16 cellular contexts compared by ENCODE assay signal in the genomic region with DNA sequence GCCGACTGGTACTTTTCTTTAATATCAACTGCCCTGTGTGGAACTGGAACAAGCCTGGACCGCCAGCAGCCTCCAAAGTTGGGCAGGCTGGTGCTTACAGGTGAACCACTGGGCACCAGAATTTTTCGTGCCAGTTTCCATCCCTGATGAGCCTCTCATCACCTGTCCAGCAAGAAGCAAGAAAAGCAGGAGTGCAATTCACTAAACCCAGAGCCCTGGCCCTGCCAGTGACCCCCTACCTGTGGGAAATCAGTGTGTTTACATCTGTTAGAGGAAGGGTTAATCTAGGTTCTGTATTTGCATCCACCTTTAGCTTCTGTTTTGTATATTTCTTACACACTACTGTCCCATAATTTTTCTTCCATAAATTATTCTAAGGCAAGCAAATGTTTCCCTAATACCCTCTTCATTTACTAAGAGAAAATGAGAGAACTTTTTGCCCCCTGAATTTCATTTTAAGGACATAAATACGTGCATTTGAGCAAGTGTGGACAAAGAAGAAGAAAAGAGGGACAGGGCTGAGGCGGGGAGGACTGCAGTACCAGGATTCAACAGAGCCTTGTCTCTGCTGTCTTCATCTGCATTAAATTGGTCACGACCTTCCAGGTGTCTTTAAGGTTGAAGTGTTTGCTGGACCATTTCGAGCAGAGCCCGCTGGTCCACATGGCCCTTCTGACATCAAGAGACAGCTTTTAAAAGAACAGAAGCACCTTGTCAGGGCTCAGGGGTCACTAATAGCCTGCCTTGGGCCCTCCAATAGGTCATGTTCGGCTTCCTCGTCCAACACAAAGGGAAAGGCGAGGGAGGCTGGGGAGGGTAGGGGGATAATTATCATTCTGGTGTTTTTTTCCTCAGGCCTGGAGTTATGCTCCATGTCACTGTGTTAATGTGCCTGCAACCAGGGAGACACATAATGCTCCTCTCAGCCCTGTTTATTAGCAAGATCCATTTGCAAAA.
"Had no signal": no experiment of that assay in that cellular context is flagged by ENCODE, and none has a peak within 500 bp of the region (broad histone marks: within the 10 kb centered on the region; RNA-seq: fewer than 3 reads in every experiment).

No MANE protein-coding gene starts in this region.

- ATAC-seq: heart left ventricle; left lobe of liver; stimulated activated memory B cell treated with anti-CD40 and anti-IgM and Interleukin-4, amounts not matched to agents 10 μg/mL and 1 μg/mL and 100 μg/mL, for 72 hours had no signal

- H3K36me3 ChIP-seq: brain microvascular endothelial cell, heart left ventricle, right atrium auricular region, uterus had no signal

- H3K4me1 Mint-ChIP-seq: naive B cell; stimulated activated memory B cell treated with anti-CD40 and anti-IgM and Interleukin-4, amounts not matched to agents 10 μg/mL and 1 μg/mL and 100 μg/mL, for 72 hours had no signal

- H3K4me1 ChIP-seq: heart left ventricle, right atrium auricular region, uterus had no signal

- H3K9me3 ChIP-seq: uterus had no signal

- H3K27ac ChIP-seq: brain microvascular endothelial cell, epithelial cell of prostate, heart left ventricle, right atrium auricular region, uterus had no signal

- H3K9me3 Mint-ChIP-seq: dendritic cell treated with granulocyte-macrophage colony-stimulating factor and Interleukin-4, amounts not matched to agents 40 ng/mL and 50 ng/mL, for 4 days; T-helper 2 cell treated with Interferon-gamma antibody and Interleukin-4, amounts not matched to agents 5 μg/mL and 100 μg/mL, for 36 hours had no signal

- DNase-seq: activated CD4-positive, alpha-beta T cell treated with anti-CD3 and anti-CD28 coated beads, Interleukin-2, amount 50 U/mL, for 1 hour; activated CD8-positive, alpha-beta memory T cell treated with anti-CD3 and anti-CD28 coated beads for 24 hours; anterior cingulate cortex; brain microvascular endothelial cell; effector memory CD4-positive, alpha-beta T cell; heart left ventricle; mammary epithelial cell; naive B cell; stimulated activated CD4-positive, alpha-beta T cell treated with anti-CD3 and anti-CD28 coated beads, Interleukin-2, amount 100 ng/mL, for 48 hours; uterus had no signal

- H3K4me3 ChIP-seq: heart left ventricle, right atrium auricular region, uterus had no signal

- H3K27ac Mint-ChIP-seq: dendritic cell treated with granulocyte-macrophage colony-stimulating factor and Interleukin-4, amounts not matched to agents 40 ng/mL and 50 ng/mL, for 4 days; stimulated activated memory B cell treated with anti-CD40 and anti-IgM and Interleukin-4, amounts not matched to agents 10 μg/mL and 1 μg/mL and 100 μg/mL, for 72 hours; T-helper 2 cell treated with Interferon-gamma antibody and Interleukin-4, amounts not matched to agents 5 μg/mL and 100 μg/mL, for 36 hours had no signal

- H3K27me3 Mint-ChIP-seq: dendritic cell treated with granulocyte-macrophage colony-stimulating factor and Interleukin-4, amounts not matched to agents 40 ng/mL and 50 ng/mL, for 4 days; stimulated activated memory B cell treated with anti-CD40 and anti-IgM and Interleukin-4, amounts not matched to agents 10 μg/mL and 1 μg/mL and 100 μg/mL, for 72 hours had no signal

- H3K4me3 Mint-ChIP-seq: dendritic cell treated with granulocyte-macrophage colony-stimulating factor and Interleukin-4, amounts not matched to agents 40 ng/mL and 50 ng/mL, for 4 days; naive B cell; stimulated activated memory B cell treated with anti-CD40 and anti-IgM and Interleukin-4, amounts not matched to agents 10 μg/mL and 1 μg/mL and 100 μg/mL, for 72 hours; T-helper 2 cell treated with Interferon-gamma antibody and Interleukin-4, amounts not matched to agents 5 μg/mL and 100 μg/mL, for 36 hours had no signal

- H3K27me3 ChIP-seq: brain microvascular endothelial cell, heart left ventricle, right atrium auricular region, uterus had no signal
